10 cellular contexts compared by ENCODE assay signal in the genomic region with DNA sequence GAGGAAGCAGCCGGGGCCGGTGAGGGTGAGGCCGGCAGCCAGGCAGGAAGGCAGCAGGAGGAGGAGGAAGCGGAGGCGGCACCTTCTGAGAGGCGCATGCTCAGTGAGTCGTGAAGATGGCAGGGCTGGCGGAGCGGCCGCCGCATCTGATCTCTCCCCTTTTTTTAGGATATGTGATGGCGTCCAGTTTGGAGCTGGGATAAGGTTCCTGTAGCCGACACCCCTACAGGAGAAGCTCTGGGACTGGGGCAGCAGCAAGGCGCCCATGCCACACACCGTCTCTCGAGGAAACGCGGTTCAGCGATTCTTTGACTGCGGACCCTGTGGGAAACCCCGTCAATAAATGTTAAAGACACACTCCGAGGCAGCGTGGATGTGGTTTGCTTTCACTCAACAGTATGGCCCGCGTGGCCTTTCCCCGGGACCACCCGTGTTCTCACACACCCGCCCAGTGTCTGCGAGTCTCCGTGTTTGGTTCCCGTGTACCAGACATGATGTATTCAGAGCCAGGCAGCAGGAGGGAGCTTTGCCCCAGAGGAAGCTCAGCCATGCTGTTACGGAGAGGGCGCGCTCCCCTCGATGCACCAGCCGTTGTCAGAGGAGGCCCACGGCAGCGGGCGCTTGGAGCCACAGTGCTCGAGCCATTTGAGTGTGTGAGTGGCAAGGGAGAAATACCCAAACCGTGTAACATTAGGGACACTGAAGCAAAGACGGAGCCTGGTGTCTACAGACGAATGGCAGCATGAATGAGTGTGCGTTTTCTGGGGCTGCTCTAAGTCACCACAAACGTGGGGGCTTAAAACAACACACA. TPM values are rescaled to one million over a fixed set of nuclear protein-coding genes. Genes with fewer than 3 reads are reported as not detected.
DNase-seq lines count a peak whose midpoint lies in the region; ATAC-seq and TF ChIP-seq lines count a peak whose summit lies in the region.
"Had no signal": no experiment of that assay in that cellular context is flagged by ENCODE, and none has a peak within 500 bp of the region (broad histone marks: within the 10 kb centered on the region; RNA-seq: fewer than 3 reads in every experiment).

No MANE protein-coding gene starts in this region.

- H3K4me2 ChIP-seq in MM.1S (ENCODE audit: low read depth, low read length) = peak overlapping the region; percentile 89

- H3K27me3 ChIP-seq in MM.1S (replicated peaks; ENCODE audit: insufficient read depth, low read length) = no peaks in the 10 kb centered on the region
- H3K27me3 ChIP-seq: pancreas had no signal

- no peaks in the 10 kb centered on the region for H4K20me1 ChIP-seq in MM.1S (ENCODE audit: insufficient read depth, low read length)

- no peaks in the 10 kb centered on the region for H3K79me2 ChIP-seq in MM.1S (ENCODE audit: low read length)

- H3K36me3 ChIP-seq in MM.1S (replicated peaks; ENCODE audit: insufficient read depth, low read length) = no peaks in the 10 kb centered on the region

- H3K9me2 ChIP-seq in MM.1S (replicated peaks; ENCODE audit: insufficient read depth, low read length) = no peaks in the 10 kb centered on the region

- no peaks in the 10 kb centered on the region for H3K27me3 Mint-ChIP-seq in stimulated activated naive B cell treated with anti-CD40 and anti-IgM and Interleukin-4, amounts not matched to agents 10 μg/mL and 1 μg/mL and 100 μg/mL, for 72 hours

- CTCF ChIA-PET in GM10248 (lab: Yijun Ruan, JAX) = interaction anchor here (1.0 to 8.7 kb wide), 4 partner anchors 18 to 630 kb away, joined by 3 to 328 read pairs (median 44); no protein-coding TSS in a partner anchor

- peak overlapping the region; percentile 98 for H3K27ac Mint-ChIP-seq in stimulated activated naive B cell treated with anti-CD40 and anti-IgM and Interleukin-4, amounts not matched to agents 10 μg/mL and 1 μg/mL and 100 μg/mL, for 72 hours

- no peaks in the 10 kb centered on the region for H3K9me3 ChIP-seq in MM.1S (replicated peaks; ENCODE audit: insufficient read depth, low read length)
- H3K9me3 ChIP-seq: pancreas had no signal

- H3F3A ChIP-seq in MM.1S (ENCODE audit: insufficient read depth, low read length) = no peaks in the 10 kb centered on the region

- peak overlapping the region; percentile 86 to 90 for H3K4me3 Mint-ChIP-seq in stimulated activated naive B cell treated with anti-CD40 and anti-IgM and Interleukin-4, amounts not matched to agents 10 μg/mL and 1 μg/mL and 100 μg/mL, for 72 hours

- H3K36me3 Mint-ChIP-seq in stimulated activated naive B cell treated with anti-CD40 and anti-IgM and Interleukin-4, amounts not matched to agents 10 μg/mL and 1 μg/mL and 100 μg/mL, for 72 hours = peaks cover 67 to 83% of the 10 kb centered on the region in 2 donors

- POLR2A ChIA-PET in GM10248 (lab: Yijun Ruan, JAX) = no interaction called here

- DNase-seq in GM10248 (ENCODE audit: extremely low spot score) (peak; percentile 88), MM.1S (peak; percentile 50), mucosa of gallbladder (ENCODE audit: low spot score) (peak; percentile 39), NCI-H748 treated with DMSO at 0.1 percent for 48 hours (lab: John Stamatoyannopoulos, UW) (no peak), RPMI8226 (no peak)
- peak; percentile 57 for DNase-seq in activated gamma-delta T cell treated with anti-CD3 and anti-CD28 coated beads, Interleukin-2, amount 50 U/mL, for 16 hours (ENCODE audit: low read depth)
- peak; percentile 68 for DNase-seq in stimulated activated naive B cell treated with anti-CD40 and anti-IgM and Interleukin-4, amounts not matched to agents 10 μg/mL and 1 μg/mL and 100 μg/mL, for 72 hours

- peaks cover 49 to 80% of the 10 kb centered on the region in 2 donors for H3K4me1 Mint-ChIP-seq in stimulated activated naive B cell treated with anti-CD40 and anti-IgM and Interleukin-4, amounts not matched to agents 10 μg/mL and 1 μg/mL and 100 μg/mL, for 72 hours

- peak overlapping the region; percentile 44; the same call in 1 of the 2 replicates for H3K9ac ChIP-seq in MM.1S (ENCODE audit: low read length)

- peak; percentile 83 to 84 for ATAC-seq in stimulated activated naive B cell treated with anti-CD40 and anti-IgM and Interleukin-4, amounts not matched to agents 10 μg/mL and 1 μg/mL and 100 μg/mL, for 72 hours (replicated peaks)
- no peak for ATAC-seq in HG02840 (IDR thresholded peaks at IDR 0.05; ENCODE audit: low FRiP score, unreplicated experiment)

- H2AFZ ChIP-seq in MM.1S (ENCODE audit: low read length) = peak overlapping the region; percentile 82

- no peaks in the 10 kb centered on the region for H3K9me3 Mint-ChIP-seq in stimulated activated naive B cell treated with anti-CD40 and anti-IgM and Interleukin-4, amounts not matched to agents 10 μg/mL and 1 μg/mL and 100 μg/mL, for 72 hours

- H3K4me1 ChIP-seq in MM.1S (ENCODE audit: low read length) = no peaks in the 10 kb centered on the region
- H3K4me1 ChIP-seq: pancreas had no signal

- TF ChIP-seq CTCF in GM10248 (IDR thresholded peaks at IDR 0.05; ENCODE audit: control extremely low read depth, extremely low read depth, low read depth, missing control alignments) (no peak), MM.1S (IDR thresholded peaks at IDR 0.05; ENCODE audit: low read length) (no peak)

- no peak overlapping the region for H3K27ac ChIP-seq in MM.1S (ENCODE audit: low read length)
- H3K27ac ChIP-seq: pancreas, VCaP had no signal

- H3K4me3 ChIP-seq in MM.1S (ENCODE audit: low read length) = peak overlapping the region; percentile 75
- H3K4me3 ChIP-seq: pancreas had no signal

RNA-seq across cellular contexts. Expression of a gene that starts 27.7 kb away (rescaled TPM):
- total RNA-seq in mucosa of gallbladder = 16.5 TPM

RNA-seq across cellular contexts. Expression of a gene that starts 41.1 kb away (rescaled TPM):
- 51.8 TPM for total RNA-seq in mucosa of gallbladder

Comparison
In these comparisons a context has a peak if more than half of its experiments do, and no peak if none do; other contexts are left out.
1. DNase-seq: peak in GM10248 (single experiment), MM.1S (single experiment), activated gamma-delta T cell treated with anti-CD3 and anti-CD28 coated beads, Interleukin-2, amount 50 U/mL, for 16 hours (single experiment), mucosa of gallbladder (single experiment) and stimulated activated naive B cell treated with anti-CD40 and anti-IgM and Interleukin-4, amounts not matched to agents 10 μg/mL and 1 μg/mL and 100 μg/mL, for 72 hours (single experiment); none in NCI-H748 treated with DMSO at 0.1 percent for 48 hours (single experiment) and RPMI8226 (single experiment).